Comparison of ENCODE assay signal across 11 cellular contexts in genomic region chr20:33235696-33236095, GRCh38. TPM values are rescaled to one million over a fixed set of nuclear protein-coding genes. Genes with fewer than 3 reads are reported as not detected.
"Had no signal": no experiment of that assay in that cellular context is flagged by ENCODE, and none has a peak within 500 bp of the region (broad histone marks: within the 10 kb centered on the region; RNA-seq: fewer than 3 reads in every experiment).

Gene BPIFA1, plus strand, starts transcription at chr20:33235996. Its CDS starts 1,716 bp downstream, at chr20:33237712.

- H3K4me1 Mint-ChIP-seq: GM23338 had no signal

- H3K9me3 Mint-ChIP-seq: GM23338, H9, HFFc6 had no signal

- H3K4me3 ChIP-seq: GM23248, GM23338, HAP-1 had no signal

- H3K9me3 ChIP-seq: HAP-1 had no signal

- H3K4me1 ChIP-seq: HAP-1 had no signal

- ATAC-seq: GM23338, HCT116 had no signal

- H3K27ac Mint-ChIP-seq: GM23338, H9, HFFc6 had no signal

- H3K4me3 Mint-ChIP-seq: GM23338, H9, HFFc6 had no signal

- DNase-seq: GM23248, GOT3, H7, H9, HCEC 1CT, HFFc6 had no signal

- H3K36me3 ChIP-seq: HAP-1 had no signal

- H3K27ac ChIP-seq: GM23248 had no signal

RNA-seq across cellular contexts. Expression of gene BPIFA1, which starts in this region (rescaled TPM):
- total RNA-seq: GM23248, GM23338, H1, H4, H7, H9, HFFc6 had no signal
- polyA plus RNA-seq: GM23248, GM23338, H1 had no signal
